ENCODE assay signal across 1 cellular context in the genomic region with DNA sequence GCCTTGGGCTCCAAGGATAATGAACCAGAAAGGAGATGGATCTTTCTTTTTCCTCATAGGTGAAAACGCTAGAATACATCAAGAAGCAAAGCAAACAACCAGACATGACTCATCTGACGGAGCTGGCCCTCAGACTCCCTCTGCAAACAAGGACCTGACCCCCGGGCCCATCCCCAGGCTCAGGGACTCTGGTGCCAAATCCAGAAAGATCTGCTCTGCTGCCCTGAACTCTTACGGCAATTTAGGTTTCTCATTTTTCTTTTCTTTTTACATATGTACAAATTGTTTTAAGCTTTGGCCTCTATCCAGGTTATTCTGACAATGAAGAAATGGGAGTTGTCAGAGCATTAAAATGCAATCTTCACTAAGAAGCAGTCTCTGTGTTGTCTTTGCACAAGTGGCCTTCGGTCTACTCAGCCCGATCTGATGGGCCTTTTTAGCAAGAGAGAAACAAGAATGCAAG.
TF ChIP-seq lines count a peak whose summit lies in the region.

No MANE protein-coding gene starts in this region.

TF ChIP-seq in liver, 16 proteins besides CTCF, POLR2A, EP300 and RAD21 (continued from another document):
- TF ChIP-seq, protein P1, sequence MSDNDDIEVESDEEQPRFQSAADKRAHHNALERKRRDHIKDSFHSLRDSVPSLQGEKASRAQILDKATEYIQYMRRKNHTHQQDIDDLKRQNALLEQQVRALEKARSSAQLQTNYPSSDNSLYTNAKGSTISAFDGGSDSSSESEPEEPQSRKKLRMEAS (IDR thresholded peaks at IDR 0.05): no peak
